ENCODE assay signal across 10 cellular contexts in genomic region chr16:1779741-1780676, GRCh38. TPM values are rescaled to one million over a fixed set of nuclear protein-coding genes. Genes with fewer than 3 reads are reported as not detected.
DNase-seq lines count a peak whose midpoint lies in the region; TF ChIP-seq lines count a peak whose summit lies in the region.
"Had no signal": no experiment of that assay in that cellular context is flagged by ENCODE, and none has a peak within 500 bp of the region (broad histone marks: within the 10 kb centered on the region; RNA-seq: fewer than 3 reads in every experiment).

No MANE protein-coding gene starts in this region.

- POLR2A ChIA-PET in activated CD4-positive, alpha-beta T cell treated with anti-CD3 and anti-CD28 coated beads, Interleukin-2, amount 10 ng/mL, durations not matched to agents 7 days and 5 days (lab: Charles Lee): no interaction called here
- POLR2A ChIA-PET in RWPE1 (lab: Yijun Ruan, JAX; ENCODE audit: low non-redundant PET): no interaction called here

- H3K9me3 ChIP-seq in ovary: no peaks in the 10 kb centered on the region

- H3K27ac Mint-ChIP-seq in activated CD4-positive, alpha-beta T cell treated with anti-CD3 and anti-CD28 coated beads, Interleukin-2, amount 10 ng/mL, durations not matched to agents 7 days and 5 days: no peak overlapping the region
- no peak overlapping the region for H3K27ac Mint-ChIP-seq in endothelial cell (ENCODE audit: unreplicated experiment)

- H3K36me3 ChIP-seq in ovary (no peaks in the 10 kb centered on the region), brain microvascular endothelial cell (replicated peaks) (peaks cover 37% of the 10 kb centered on the region)

- H3K27ac ChIP-seq in RWPE1: peak overlapping the region; percentile 92
- no peak overlapping the region for H3K27ac ChIP-seq in ovary
- no peak overlapping the region for H3K27ac ChIP-seq in brain microvascular endothelial cell

- H3K27me3 ChIP-seq in ovary (no peaks in the 10 kb centered on the region), brain microvascular endothelial cell (replicated peaks) (no peaks in the 10 kb centered on the region)

- H3K36me3 Mint-ChIP-seq in activated CD4-positive, alpha-beta T cell treated with anti-CD3 and anti-CD28 coated beads, Interleukin-2, amount 10 ng/mL, durations not matched to agents 7 days and 5 days (ENCODE audit: low read depth): peaks cover 8% of the 10 kb centered on the region
- no peaks in the 10 kb centered on the region for H3K36me3 Mint-ChIP-seq in endothelial cell (ENCODE audit: low read depth, unreplicated experiment)

- no peak for DNase-seq in activated CD4-positive, alpha-beta T cell treated with anti-CD3 and anti-CD28 coated beads, Interleukin-2, amount 10 ng/mL, durations not matched to agents 7 days and 5 days
- DNase-seq in activated CD4-positive, alpha-beta T cell treated with anti-CD3 and anti-CD28 coated beads, Interleukin-2, amount 50 U/mL, for 4 hours: no peak
- DNase-seq in RWPE1 (ENCODE audit: low spot score) (no peak), endothelial cell (ENCODE audit: low spot score) (no peak), ovary (peak in 3 of 5 donors; percentile 27 to 47 (median 43)), brain microvascular endothelial cell (no peak), MV-4-11 (lab: John Stamatoyannopoulos, UW) (no peak), NCI-H2171 (lab: John Stamatoyannopoulos, UW) (no peak)
- DNase-seq: activated T-cell treated with anti-CD3 and anti-CD28 coated beads, Interleukin-2, amount 50 U/mL, for 48 hours; NCI-H2029 had no signal

- H3K27me3 Mint-ChIP-seq in activated CD4-positive, alpha-beta T cell treated with anti-CD3 and anti-CD28 coated beads, Interleukin-2, amount 10 ng/mL, durations not matched to agents 7 days and 5 days: no peaks in the 10 kb centered on the region
- H3K27me3 Mint-ChIP-seq in endothelial cell (ENCODE audit: unreplicated experiment): peaks cover 6% of the 10 kb centered on the region

- H3K4me3 ChIP-seq in ovary: no peak overlapping the region
- H3K4me3 ChIP-seq in brain microvascular endothelial cell (ENCODE audit: low read depth, low read length): no peak overlapping the region

- CTCF ChIA-PET in activated CD4-positive, alpha-beta T cell treated with anti-CD3 and anti-CD28 coated beads, Interleukin-2, amount 10 ng/mL, durations not matched to agents 7 days and 5 days (lab: Charles Lee): interaction anchor here (1.1 kb wide), 1 partner anchor 75 kb away, joined by 5 read pairs; the partner anchor contains the start of gene MAPK8IP3
- CTCF ChIA-PET in RWPE1 (lab: Yijun Ruan, JAX): no interaction called here

- WGBS in ovary, 3 donors: 73 to 77% (median 76%) methylated on average over 18 to 27 of the region's 27 CpGs

- no peak for TF ChIP-seq EP300 in ovary (IDR thresholded peaks at IDR 0.05)

- no peak for TF ChIP-seq POLR2A in ovary (IDR thresholded peaks at IDR 0.05)

- TF ChIP-seq CTCF in RWPE1 (conservative IDR thresholded peaks at IDR 0.05; ENCODE audit: low read depth) (no peak), endothelial cell (IDR thresholded peaks at IDR 0.05; ENCODE audit: unreplicated experiment) (no peak), ovary (IDR thresholded peaks at IDR 0.05) (no peak), brain microvascular endothelial cell (IDR thresholded peaks at IDR 0.05; ENCODE audit: low read depth, low read length, missing control alignments) (no peak)

- H3K4me1 ChIP-seq in ovary (ENCODE audit: insufficient read depth): peaks cover 8% of the 10 kb centered on the region

- in situ Hi-C loops in brain microvascular endothelial cell (cut with HindIII; ENCODE audit: low pct_ligation_motif_present, low sequenced_read_pairs): no loop called here

- H3K9me3 Mint-ChIP-seq in activated CD4-positive, alpha-beta T cell treated with anti-CD3 and anti-CD28 coated beads, Interleukin-2, amount 10 ng/mL, durations not matched to agents 7 days and 5 days: no peaks in the 10 kb centered on the region
- no peaks in the 10 kb centered on the region for H3K9me3 Mint-ChIP-seq in endothelial cell (ENCODE audit: unreplicated experiment)

- peaks cover 25% of the 10 kb centered on the region for H3K4me1 Mint-ChIP-seq in activated CD4-positive, alpha-beta T cell treated with anti-CD3 and anti-CD28 coated beads, Interleukin-2, amount 10 ng/mL, durations not matched to agents 7 days and 5 days
- H3K4me1 Mint-ChIP-seq in endothelial cell (ENCODE audit: unreplicated experiment): peaks cover 13% of the 10 kb centered on the region

- peak overlapping the region; percentile 51 for H3K4me3 Mint-ChIP-seq in activated CD4-positive, alpha-beta T cell treated with anti-CD3 and anti-CD28 coated beads, Interleukin-2, amount 10 ng/mL, durations not matched to agents 7 days and 5 days
- H3K4me3 Mint-ChIP-seq in endothelial cell (ENCODE audit: unreplicated experiment): peak overlapping the region; percentile 47

- intact Hi-C loops in ovary (cut with DNase I): no loop called here

RNA-seq across cellular contexts. Expression of gene SPSB3, which starts 2.4 kb away (rescaled TPM):
- total RNA-seq in activated CD4-positive, alpha-beta T cell treated with anti-CD3 and anti-CD28 coated beads, Interleukin-2, amount 10 ng/mL, durations not matched to agents 7 days and 5 days: 10 to 100 TPM; 38.0 to 42.9 TPM
- 52.9 TPM for total RNA-seq in endothelial cell (ENCODE audit: unreplicated experiment)
- 10 to 100 TPM; 34.9 to 98.5 (median 57.6) TPM for total RNA-seq in ovary
- 100 to 1,000 TPM in 1 of 2 donors, 1 to 10 TPM in 1; 2.4 to 138 TPM for polyA plus RNA-seq in ovary

RNA-seq across cellular contexts. Expression of gene NUBP2, which starts 2.8 kb away (rescaled TPM):
- 10 to 100 TPM; 40.2 to 53.8 TPM for total RNA-seq in activated CD4-positive, alpha-beta T cell treated with anti-CD3 and anti-CD28 coated beads, Interleukin-2, amount 10 ng/mL, durations not matched to agents 7 days and 5 days
- total RNA-seq in endothelial cell (ENCODE audit: unreplicated experiment) (49.8 TPM), ovary (10 to 100 TPM; 42.8 to 72.0 (median 52.3) TPM)
- 10 to 100 TPM in 1 of 2 donors, under 1 TPM in 1; 0.50 to 76.5 TPM for polyA plus RNA-seq in ovary

RNA-seq across cellular contexts. Expression of gene MRPS34, which starts 7.1 kb away (rescaled TPM):
- 100 to 1,000 TPM in 1 of 2 experiments, 10 to 100 TPM in 1; 93.6 to 105 TPM for total RNA-seq in activated CD4-positive, alpha-beta T cell treated with anti-CD3 and anti-CD28 coated beads, Interleukin-2, amount 10 ng/mL, durations not matched to agents 7 days and 5 days
- 62.7 TPM for total RNA-seq in endothelial cell (ENCODE audit: unreplicated experiment)
- total RNA-seq in ovary: 10 to 100 TPM; 47.5 to 79.4 (median 53.6) TPM
- polyA plus RNA-seq in ovary: 10 to 100 TPM; 31.8 to 61.4 TPM

RNA-seq across cellular contexts. Expression of gene EME2, which starts 7.4 kb away (rescaled TPM):
- 10 to 100 TPM; 28.7 to 33.4 TPM for total RNA-seq in activated CD4-positive, alpha-beta T cell treated with anti-CD3 and anti-CD28 coated beads, Interleukin-2, amount 10 ng/mL, durations not matched to agents 7 days and 5 days
- total RNA-seq in endothelial cell (ENCODE audit: unreplicated experiment) (25.4 TPM), ovary (10 to 100 TPM in 6 of 7 donors, 1 to 10 TPM in 1; 6.2 to 19.2 (median 16.1) TPM)
- 1 to 10 TPM in 1 of 2 donors, under 1 TPM in 1; 0.83 to 4.6 TPM for polyA plus RNA-seq in ovary

RNA-seq across cellular contexts. Expression of gene NME3, which starts 8.7 kb away (rescaled TPM):
- total RNA-seq in activated CD4-positive, alpha-beta T cell treated with anti-CD3 and anti-CD28 coated beads, Interleukin-2, amount 10 ng/mL, durations not matched to agents 7 days and 5 days: 10 to 100 TPM; 31.3 to 47.4 TPM
- 33.3 TPM for total RNA-seq in endothelial cell (ENCODE audit: unreplicated experiment)
- total RNA-seq in ovary: 100 to 1,000 TPM in 1 of 7 donors, 10 to 100 TPM in 6; 68.6 to 129 (median 86.8) TPM
- polyA plus RNA-seq in ovary: 100 to 1,000 TPM in 1 of 2 donors, not detected in 1; 128 TPM

Comparison
In these comparisons a context has a peak if more than half of its experiments do, and no peak if none do; other contexts are left out.
1. DNase-seq: peak in ovary (3 of 5); none in activated CD4-positive, alpha-beta T cell treated with anti-CD3 and anti-CD28 coated beads, Interleukin-2, amount 10 ng/mL, durations not matched to agents 7 days and 5 days (single experiment), activated CD4-positive, alpha-beta T cell treated with anti-CD3 and anti-CD28 coated beads, Interleukin-2, amount 50 U/mL, for 4 hours (0 of 2), RWPE1 (single experiment), endothelial cell (single experiment), brain microvascular endothelial cell (single experiment), MV-4-11 (single experiment) and NCI-H2171 (single experiment).